ENCODE assay signal across 14 cellular contexts in genomic region chr9:102035929-102036328, GRCh38.
DNase-seq lines count a peak whose midpoint lies in the region; ATAC-seq lines count a peak whose summit lies in the region.
"Had no signal": no experiment of that assay in that cellular context is flagged by ENCODE, and none has a peak within 500 bp of the region (broad histone marks: within the 10 kb centered on the region; RNA-seq: fewer than 3 reads in every experiment).

No MANE protein-coding gene starts in this region.

- H3K4me1 Mint-ChIP-seq in T-helper 2 cell treated with Interferon-gamma antibody and Interleukin-4, amounts not matched to agents 5 μg/mL and 100 μg/mL, for 36 hours (ENCODE audit: low read depth) = no peaks in the 10 kb centered on the region

- 0 out of 2 replicates have a peak overlapping the region, but pooled peaks have one; percentile 15 for H3K4me3 ChIP-seq in MG63
- H3K4me3 ChIP-seq: gastroesophageal sphincter, SK-N-MC had no signal

- no peak overlapping the region for H3K27ac Mint-ChIP-seq in T-helper 2 cell treated with Interferon-gamma antibody and Interleukin-4, amounts not matched to agents 5 μg/mL and 100 μg/mL, for 36 hours

- H3K9me3 ChIP-seq in MG63 = no peaks in the 10 kb centered on the region; the same call in 1 of the 2 replicates
- H3K9me3 ChIP-seq: gastroesophageal sphincter had no signal

- no peaks in the 10 kb centered on the region for H3K36me3 Mint-ChIP-seq in T-helper 2 cell treated with Interferon-gamma antibody and Interleukin-4, amounts not matched to agents 5 μg/mL and 100 μg/mL, for 36 hours (ENCODE audit: low read depth)

- no peaks in the 10 kb centered on the region for H3K36me3 ChIP-seq in MG63
- H3K36me3 ChIP-seq: gastroesophageal sphincter had no signal

- ATAC-seq in GM18511 (IDR thresholded peaks at IDR 0.05; ENCODE audit: unreplicated experiment) (peak; percentile 76), GM21381 (IDR thresholded peaks at IDR 0.05; ENCODE audit: unreplicated experiment) (peak; percentile 86), HG03060 (IDR thresholded peaks at IDR 0.05; ENCODE audit: low read depth, unreplicated experiment) (peak; percentile 79)
- ATAC-seq: gastroesophageal sphincter had no signal

- H3K4me3 Mint-ChIP-seq in T-helper 2 cell treated with Interferon-gamma antibody and Interleukin-4, amounts not matched to agents 5 μg/mL and 100 μg/mL, for 36 hours = no peak overlapping the region

- no peaks in the 10 kb centered on the region for H3K27me3 Mint-ChIP-seq in T-helper 2 cell treated with Interferon-gamma antibody and Interleukin-4, amounts not matched to agents 5 μg/mL and 100 μg/mL, for 36 hours (ENCODE audit: low read depth)

- H3K27me3 ChIP-seq in MG63 = no peaks in the 10 kb centered on the region
- H3K27me3 ChIP-seq: gastroesophageal sphincter had no signal

- no peak for DNase-seq in MG63
- DNase-seq in NCI-H2171 (lab: John Stamatoyannopoulos, UW) = no peak
- no peak for DNase-seq in DMS 273 treated with DMSO at 0.1 percent for 48 hours (lab: John Stamatoyannopoulos, UW)
- DNase-seq in middle frontal gyrus (ENCODE audit: extremely low spot score, low spot score) = no peak
- DNase-seq in T-helper 2 cell treated with Interferon-gamma antibody and Interleukin-4, amounts not matched to agents 5 μg/mL and 100 μg/mL, for 36 hours (ENCODE audit: low spot score) = no peak
- DNase-seq: aorta, GDM1, NCI-H1092 treated with DMSO at 0.1 percent for 48 hours, NCI-H526 treated with DMSO at 0.1 percent for 48 hours had no signal

- H3K9me3 Mint-ChIP-seq in T-helper 2 cell treated with Interferon-gamma antibody and Interleukin-4, amounts not matched to agents 5 μg/mL and 100 μg/mL, for 36 hours = no peaks in the 10 kb centered on the region
